Comparison of ENCODE assay signal across 2 cellular contexts in the genomic region with DNA sequence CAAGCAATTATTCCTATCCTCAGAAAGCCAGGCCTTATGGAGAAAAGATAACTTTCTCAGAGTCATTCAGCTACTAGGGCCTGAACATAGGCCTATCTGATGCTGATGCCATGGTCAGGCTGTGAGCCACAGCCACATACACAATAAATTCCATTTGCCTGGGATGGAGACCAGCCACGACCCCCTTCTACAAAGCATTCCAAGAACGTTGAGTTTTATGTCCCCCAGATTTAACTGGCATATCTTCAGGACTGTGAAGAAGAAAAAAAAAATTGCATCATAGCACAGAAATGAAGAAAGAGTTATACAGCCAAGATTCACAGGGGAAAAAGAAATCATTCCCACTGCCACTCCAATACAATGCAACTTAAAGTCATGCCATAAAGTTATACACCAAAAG.
TF ChIP-seq lines count a peak whose summit lies in the region.

No MANE protein-coding gene starts in this region.

TF ChIP-seq in SK-N-SH, 30 proteins besides CTCF, POLR2A, EP300 and RAD21 (continued from another document):
- TF ChIP-seq, protein P1, sequence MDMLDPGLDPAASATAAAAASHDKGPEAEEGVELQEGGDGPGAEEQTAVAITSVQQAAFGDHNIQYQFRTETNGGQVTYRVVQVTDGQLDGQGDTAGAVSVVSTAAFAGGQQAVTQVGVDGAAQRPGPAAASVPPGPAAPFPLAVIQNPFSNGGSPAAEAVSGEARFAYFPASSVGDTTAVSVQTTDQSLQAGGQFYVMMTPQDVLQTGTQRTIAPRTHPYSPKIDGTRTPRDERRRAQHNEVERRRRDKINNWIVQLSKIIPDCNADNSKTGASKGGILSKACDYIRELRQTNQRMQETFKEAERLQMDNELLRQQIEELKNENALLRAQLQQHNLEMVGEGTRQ (IDR thresholded peaks at IDR 0.05; ENCODE audit: borderline replicate concordance, low read depth, low read length): no peak
- TF ChIP-seq TEAD4 (IDR thresholded peaks at IDR 0.05; ENCODE audit: borderline replicate concordance, insufficient read depth) (no peak), RXRA (IDR thresholded peaks at IDR 0.05; ENCODE audit: borderline replicate concordance, low read depth) (no peak), TCF12 (IDR thresholded peaks at IDR 0.05) (0 out of 2 replicates have a peak, but pooled peaks have one; percentile 47), GABPA (IDR thresholded peaks at IDR 0.05; ENCODE audit: low read depth) (no peak), RCOR1 (IDR thresholded peaks at IDR 0.05; ENCODE audit: low read length) (no peak), EZH2phosphoT487 (IDR thresholded peaks at IDR 0.05; ENCODE audit: borderline replicate concordance, low read depth) (no peak), FOXJ3 (CRISPR knock-in tag; IDR thresholded peaks at IDR 0.05) (no peak), JUND (IDR thresholded peaks at IDR 0.05) (no peak), CHD2 (IDR thresholded peaks at IDR 0.05; ENCODE audit: low read length, partially characterized antibody) (no peak), ELF1 (IDR thresholded peaks at IDR 0.05) (no peak), SMC3 (IDR thresholded peaks at IDR 0.05; ENCODE audit: low read depth, low read length) (no peak), SIN3A (IDR thresholded peaks at IDR 0.05; ENCODE audit: borderline replicate concordance, low read depth, low read length) (no peak)
- TF ChIP-seq, protein P2, sequence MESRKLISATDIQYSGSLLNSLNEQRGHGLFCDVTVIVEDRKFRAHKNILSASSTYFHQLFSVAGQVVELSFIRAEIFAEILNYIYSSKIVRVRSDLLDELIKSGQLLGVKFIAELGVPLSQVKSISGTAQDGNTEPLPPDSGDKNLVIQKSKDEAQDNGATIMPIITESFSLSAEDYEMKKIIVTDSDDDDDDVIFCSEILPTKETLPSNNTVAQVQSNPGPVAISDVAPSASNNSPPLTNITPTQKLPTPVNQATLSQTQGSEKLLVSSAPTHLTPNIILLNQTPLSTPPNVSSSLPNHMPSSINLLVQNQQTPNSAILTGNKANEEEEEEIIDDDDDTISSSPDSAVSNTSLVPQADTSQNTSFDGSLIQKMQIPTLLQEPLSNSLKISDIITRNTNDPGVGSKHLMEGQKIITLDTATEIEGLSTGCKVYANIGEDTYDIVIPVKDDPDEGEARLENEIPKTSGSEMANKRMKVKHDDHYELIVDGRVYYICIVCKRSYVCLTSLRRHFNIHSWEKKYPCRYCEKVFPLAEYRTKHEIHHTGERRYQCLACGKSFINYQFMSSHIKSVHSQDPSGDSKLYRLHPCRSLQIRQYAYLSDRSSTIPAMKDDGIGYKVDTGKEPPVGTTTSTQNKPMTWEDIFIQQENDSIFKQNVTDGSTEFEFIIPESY (IDR thresholded peaks at IDR 0.05; ENCODE audit: borderline replicate concordance, low read depth): no peak
- TF ChIP-seq, protein P3, sequence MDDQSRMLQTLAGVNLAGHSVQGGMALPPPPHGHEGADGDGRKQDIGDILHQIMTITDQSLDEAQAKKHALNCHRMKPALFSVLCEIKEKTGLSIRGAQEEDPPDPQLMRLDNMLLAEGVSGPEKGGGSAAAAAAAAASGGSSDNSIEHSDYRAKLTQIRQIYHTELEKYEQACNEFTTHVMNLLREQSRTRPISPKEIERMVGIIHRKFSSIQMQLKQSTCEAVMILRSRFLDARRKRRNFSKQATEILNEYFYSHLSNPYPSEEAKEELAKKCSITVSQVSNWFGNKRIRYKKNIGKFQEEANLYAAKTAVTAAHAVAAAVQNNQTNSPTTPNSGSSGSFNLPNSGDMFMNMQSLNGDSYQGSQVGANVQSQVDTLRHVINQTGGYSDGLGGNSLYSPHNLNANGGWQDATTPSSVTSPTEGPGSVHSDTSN (IDR thresholded peaks at IDR 0.05): 0 out of 2 replicates have a peak, but pooled peaks have one; percentile 11
- TF ChIP-seq, protein P4, sequence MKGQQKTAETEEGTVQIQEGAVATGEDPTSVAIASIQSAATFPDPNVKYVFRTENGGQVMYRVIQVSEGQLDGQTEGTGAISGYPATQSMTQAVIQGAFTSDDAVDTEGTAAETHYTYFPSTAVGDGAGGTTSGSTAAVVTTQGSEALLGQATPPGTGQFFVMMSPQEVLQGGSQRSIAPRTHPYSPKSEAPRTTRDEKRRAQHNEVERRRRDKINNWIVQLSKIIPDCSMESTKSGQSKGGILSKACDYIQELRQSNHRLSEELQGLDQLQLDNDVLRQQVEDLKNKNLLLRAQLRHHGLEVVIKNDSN (IDR thresholded peaks at IDR 0.05; ENCODE audit: borderline replicate concordance, low read depth): no peak
- TF ChIP-seq, protein P5, sequence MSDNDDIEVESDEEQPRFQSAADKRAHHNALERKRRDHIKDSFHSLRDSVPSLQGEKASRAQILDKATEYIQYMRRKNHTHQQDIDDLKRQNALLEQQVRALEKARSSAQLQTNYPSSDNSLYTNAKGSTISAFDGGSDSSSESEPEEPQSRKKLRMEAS (IDR thresholded peaks at IDR 0.05; ENCODE audit: low read depth): no peak

TF ChIP-seq in SK-N-SH treated with all-trans-retinoic acid at 6 μM for 48 hours, 23 proteins besides CTCF, POLR2A, EP300 and RAD21 (continued from another document):
- no peak for TF ChIP-seq ZNF565 (CRISPR knock-in tag; conservative IDR thresholded peaks at IDR 0.05; ENCODE audit: low read depth)
- no peak for TF ChIP-seq ZFP30 (CRISPR knock-in tag; IDR thresholded peaks at IDR 0.05)
TF ChIP-seq in SK-N-SH treated with all-trans-retinoic acid at 6 μM for 48 hours: peak in this region for 0.
